1 cellular context compared by ENCODE assay signal in genomic region chr22:29054251-29054767, GRCh38.
TF ChIP-seq lines count a peak whose summit lies in the region.

No MANE protein-coding gene starts in this region.

TF ChIP-seq in H1, 55 proteins besides CTCF, POLR2A, EP300 and RAD21 (continued from another document):
- TF ChIP-seq GTF2F1 (IDR thresholded peaks at IDR 0.05; ENCODE audit: borderline replicate concordance, low read depth, low read length) (no peak), NANOG (IDR thresholded peaks at IDR 0.05; ENCODE audit: insufficient read depth, low read depth, low read length, poor library complexity, severe bottlenecking) (no peak), JUN (IDR thresholded peaks at IDR 0.05; ENCODE audit: low read depth, low read length) (no peak), RBBP5 (IDR thresholded peaks at IDR 0.05; ENCODE audit: borderline replicate concordance, low read depth, low read length) (no peak), CHD1 (IDR thresholded peaks at IDR 0.05; ENCODE audit: low read depth, low read length) (no peak), TBP (IDR thresholded peaks at IDR 0.05; ENCODE audit: low read depth, low read length) (no peak), EZH2 (IDR thresholded peaks at IDR 0.05; ENCODE audit: low read depth, low read length, severe bottlenecking) (no peak), CHD7 (IDR thresholded peaks at IDR 0.05; ENCODE audit: insufficient replicate concordance, low read length) (no peak)
